ENCODE assay signal across 24 cellular contexts in the genomic region with DNA sequence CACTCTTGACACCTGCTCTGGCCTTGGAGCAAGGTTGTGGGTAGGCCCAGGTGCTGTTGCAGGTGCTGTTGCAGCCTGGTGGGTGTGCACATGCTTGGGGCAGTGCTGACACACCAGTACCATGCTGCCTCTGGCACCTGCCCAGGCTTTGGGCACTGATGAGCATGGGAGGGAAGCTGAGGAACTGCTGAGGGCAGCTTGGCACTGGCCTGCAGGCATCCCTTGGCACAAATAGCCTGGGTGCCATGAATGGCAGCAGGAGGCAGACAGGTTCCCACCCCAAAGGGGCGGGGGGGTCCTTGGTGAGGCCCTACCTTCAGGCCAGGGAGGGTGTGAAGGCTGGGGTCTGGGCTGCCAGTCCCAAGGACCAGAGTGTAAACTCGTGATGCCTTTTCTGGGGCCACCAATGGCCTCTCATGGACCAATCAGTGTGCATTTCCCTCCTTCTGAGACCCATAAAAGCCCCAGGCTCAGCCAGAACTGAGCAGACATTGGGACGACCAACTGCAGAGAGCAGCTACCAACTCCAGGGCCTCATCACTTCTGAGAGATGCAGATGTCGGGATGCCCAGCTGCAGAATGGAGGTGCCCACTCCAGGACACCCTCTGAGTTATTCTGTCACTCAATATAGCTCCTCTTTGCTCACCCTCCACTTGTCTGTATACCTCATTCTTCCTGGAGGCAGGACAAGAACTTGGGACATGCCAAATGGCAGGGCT.
DNase-seq lines count a peak whose midpoint lies in the region; ATAC-seq, FAIRE-seq and TF ChIP-seq lines count a peak whose summit lies in the region.
"Had no signal": no experiment of that assay in that cellular context is flagged by ENCODE, and none has a peak within 500 bp of the region (broad histone marks: within the 10 kb centered on the region; RNA-seq: fewer than 3 reads in every experiment).

No MANE protein-coding gene starts in this region.

- no peak overlapping the region for H3K9ac ChIP-seq in H1 (replicated peaks in 1 of 4; ENCODE audit: extremely low read depth in 1 of 4, low read depth in 3 of 4, low read length in 3 of 4)
- no peak overlapping the region for H3K9ac ChIP-seq in smooth muscle cell (ENCODE audit: low read depth)
- H3K9ac ChIP-seq: GM23248 had no signal

- no peak overlapping the region for H2BK120ac ChIP-seq in H1 (replicated peaks; ENCODE audit: low read depth, low read length)

- H3K27me3 ChIP-seq in H1 (replicated peaks in 1 of 4; ENCODE audit: control insufficient read depth in 3 of 4, extremely low read depth in 1 of 4, insufficient read depth in 3 of 4, low read length in 3 of 4) (no peaks in the 10 kb centered on the region), smooth muscle cell (ENCODE audit: low read depth) (no peaks in the 10 kb centered on the region)
- H3K27me3 ChIP-seq: BE2C had no signal

- H3K9me3 ChIP-seq in H1 (ENCODE audit: insufficient read depth in 2 of 2, low read depth in 1 of 2, low read length in 1 of 2) (peaks cover 5 to 12% of the 10 kb centered on the region in 2 experiments), smooth muscle cell (replicated peaks; ENCODE audit: low read depth) (no peaks in the 10 kb centered on the region)
- H3K9me3 ChIP-seq: BE2C had no signal

- H3K79me2 ChIP-seq in H1 (ENCODE audit: control insufficient read depth in 1 of 2, insufficient read depth in 2 of 2, low read length in 2 of 2): no peaks in the 10 kb centered on the region
- H3K79me2 ChIP-seq in smooth muscle cell (ENCODE audit: low read depth): no peaks in the 10 kb centered on the region

- no peaks in the 10 kb centered on the region for H3K79me1 ChIP-seq in H1 (ENCODE audit: low read depth, low read length)

- ATAC-seq in stimulated activated memory B cell treated with anti-CD40 and anti-IgM and Interleukin-4, amounts not matched to agents 10 μg/mL and 1 μg/mL and 100 μg/mL, for 72 hours: peak; percentile 36
- ATAC-seq in GM19328 (IDR thresholded peaks at IDR 0.05; ENCODE audit: unreplicated experiment): no peak
- ATAC-seq: GM12878 had no signal

- H4K20me1 ChIP-seq in H1 (replicated peaks in 1 of 2; ENCODE audit: control insufficient read depth in 1 of 2, insufficient read depth in 2 of 2, low read length in 2 of 2): no peaks in the 10 kb centered on the region
- no peaks in the 10 kb centered on the region for H4K20me1 ChIP-seq in smooth muscle cell (ENCODE audit: low read depth)

- no peaks in the 10 kb centered on the region for H3K23me2 ChIP-seq in H1 (ENCODE audit: low read depth, low read length)

- no peak overlapping the region for H2AK5ac ChIP-seq in H1 (ENCODE audit: low read depth, low read length)

- no peak overlapping the region for H2BK20ac ChIP-seq in H1 (ENCODE audit: low read length)

- no peak overlapping the region for H3K14ac ChIP-seq in H1 (ENCODE audit: insufficient read length)

- TF ChIP-seq CTCF in H1 (IDR thresholded peaks at IDR 0.05; ENCODE audit: control extremely low read depth in 1 of 3, insufficient read depth in 1 of 3, low read depth in 1 of 3, low read length in 3 of 3) (no peak), smooth muscle cell (IDR thresholded peaks at IDR 0.05; ENCODE audit: borderline replicate concordance, insufficient read depth, poor library complexity, severe bottlenecking) (no peak)

- no peak overlapping the region for H3K4me3 Mint-ChIP-seq in stimulated activated memory B cell treated with anti-CD40 and anti-IgM and Interleukin-4, amounts not matched to agents 10 μg/mL and 1 μg/mL and 100 μg/mL, for 72 hours
- H3K4me3 Mint-ChIP-seq: CD4-positive, CD25-positive, alpha-beta regulatory T cell had no signal

- H3K27me3 Mint-ChIP-seq in stimulated activated memory B cell treated with anti-CD40 and anti-IgM and Interleukin-4, amounts not matched to agents 10 μg/mL and 1 μg/mL and 100 μg/mL, for 72 hours: no peaks in the 10 kb centered on the region
- H3K27me3 Mint-ChIP-seq: CD4-positive, CD25-positive, alpha-beta regulatory T cell; CD8-positive, alpha-beta memory T cell had no signal

- no peak overlapping the region for H2BK5ac ChIP-seq in H1 (ENCODE audit: low read depth, low read length)

- H2BK12ac ChIP-seq in H1 (ENCODE audit: low read depth, low read length): peak overlapping the region; percentile 43; the same call in 1 of the 2 replicates

- H3F3A ChIP-seq in smooth muscle cell (ENCODE audit: low read depth): no peaks in the 10 kb centered on the region

- no peak for TF ChIP-seq POLR2A in H1 (IDR thresholded peaks at IDR 0.05; ENCODE audit: control extremely low read depth in 1 of 2, low read depth in 2 of 2, low read length in 2 of 2)

- no peak overlapping the region for H4K91ac ChIP-seq in H1 (replicated peaks; ENCODE audit: insufficient read length, low read length)

- H2AFZ ChIP-seq in H1 (ENCODE audit: low read length) (no peak overlapping the region), smooth muscle cell (ENCODE audit: low read depth) (no peak overlapping the region)
- H2AFZ ChIP-seq: GM23248 had no signal

- 59% methylated on average over 4 of the region's 4 CpGs; no CpG with 5 or more reads in 1 of the 2 experiments for WGBS in H1 (ENCODE audit: extremely low coverage in 1 of 2, insufficient coverage in 1 of 2, insufficient read length in 1 of 2, insufficient replicate concordance in 2 of 2, low coverage in 1 of 2, low lambda C conversion rate in 2 of 2, missing lambda C conversion rate in 1 of 2), 2 experiments
- 68% methylated on average over 4 of the region's 4 CpGs for WGBS in smooth muscle cell (ENCODE audit: low lambda C conversion rate)

- no peak overlapping the region for H3K4me2 ChIP-seq in H1 (ENCODE audit: insufficient read depth in 1 of 2, low read depth in 2 of 2, low read length in 2 of 2)
- H3K4me2 ChIP-seq in smooth muscle cell: no peak overlapping the region

- no peak for TF ChIP-seq EP300 in H1 (IDR thresholded peaks at IDR 0.05; ENCODE audit: borderline replicate concordance in 1 of 2, low read depth in 2 of 2, low read length in 2 of 2)

- no peaks in the 10 kb centered on the region for H3K4me1 Mint-ChIP-seq in stimulated activated memory B cell treated with anti-CD40 and anti-IgM and Interleukin-4, amounts not matched to agents 10 μg/mL and 1 μg/mL and 100 μg/mL, for 72 hours
- H3K4me1 Mint-ChIP-seq: CD4-positive, CD25-positive, alpha-beta regulatory T cell; CD8-positive, alpha-beta memory T cell had no signal

- H3K4me3 ChIP-seq in H1 (ENCODE audit: extremely low read depth in 1 of 4, insufficient read depth in 2 of 4, low read depth in 3 of 4, low read length in 4 of 4) (no peak overlapping the region), smooth muscle cell (no peak overlapping the region)
- H3K4me3 ChIP-seq: GM12878, GM23248 had no signal

- no peaks in the 10 kb centered on the region for H3K9me3 Mint-ChIP-seq in stimulated activated memory B cell treated with anti-CD40 and anti-IgM and Interleukin-4, amounts not matched to agents 10 μg/mL and 1 μg/mL and 100 μg/mL, for 72 hours

- H3K36me3 ChIP-seq in H1 (ENCODE audit: control insufficient read depth in 2 of 4, insufficient read depth in 4 of 4, low read length in 3 of 4) (peaks cover 0 to 4% (median 0%) of the 10 kb centered on the region in 4 experiments; a peak in 1 of 8 replicates), smooth muscle cell (ENCODE audit: low read depth) (no peaks in the 10 kb centered on the region)
- H3K36me3 ChIP-seq: BE2C had no signal

- no peaks in the 10 kb centered on the region for H3K4me1 ChIP-seq in H1 (replicated peaks in 1 of 4; ENCODE audit: control insufficient read depth in 3 of 4, insufficient read depth in 4 of 4, low read length in 3 of 4)
- no peaks in the 10 kb centered on the region for H3K4me1 ChIP-seq in smooth muscle cell (ENCODE audit: low read depth)
- H3K4me1 ChIP-seq: BE2C had no signal

- no peaks in the 10 kb centered on the region for H3K36me3 Mint-ChIP-seq in stimulated activated memory B cell treated with anti-CD40 and anti-IgM and Interleukin-4, amounts not matched to agents 10 μg/mL and 1 μg/mL and 100 μg/mL, for 72 hours
- H3K36me3 Mint-ChIP-seq: CD4-positive, CD25-positive, alpha-beta regulatory T cell; CD8-positive, alpha-beta memory T cell had no signal

- H3K27ac ChIP-seq in H1 (ENCODE audit: low read depth, low read length) (no peak overlapping the region), smooth muscle cell (ENCODE audit: low read depth) (no peak overlapping the region)
- H3K27ac ChIP-seq: GM23248 had no signal

- no peak overlapping the region for H3K27ac Mint-ChIP-seq in stimulated activated memory B cell treated with anti-CD40 and anti-IgM and Interleukin-4, amounts not matched to agents 10 μg/mL and 1 μg/mL and 100 μg/mL, for 72 hours
- H3K27ac Mint-ChIP-seq: CD4-positive, CD25-positive, alpha-beta regulatory T cell; CD8-positive, alpha-beta memory T cell had no signal

- CTCF ChIA-PET in H1 (lab: Charles Lee; ENCODE audit: partially characterized antibody): interaction anchor here (0.6 kb wide), 1 partner anchor 16 kb away, joined by 3 read pairs; no protein-coding TSS in a partner anchor

- POLR2A ChIA-PET in H1 (lab: Charles Lee; ENCODE audit: partially characterized antibody): interaction anchor here (0.9 kb wide), 1 partner anchor 15 kb away, joined by 3 read pairs; no protein-coding TSS in a partner anchor

- no peak for TF ChIP-seq RAD21 in H1 (IDR thresholded peaks at IDR 0.05 in 1 of 2, conservative IDR thresholded peaks at IDR 0.05 in 1 of 2; ENCODE audit: low read depth in 2 of 2, low read length in 2 of 2)

- H3K18ac ChIP-seq in H1 (ENCODE audit: extremely low read depth, low read length): no peak overlapping the region

- H4K8ac ChIP-seq in H1 (ENCODE audit: extremely low read depth, insufficient read depth, low read length): no peak overlapping the region

- no peak for FAIRE-seq in H1 (lab: Jason Lieb, UNC)
- FAIRE-seq: A204.1, GM12878, H54, HTR-8/SVneo had no signal

- H4K5ac ChIP-seq in H1 (ENCODE audit: insufficient read length, low read depth, low read length): no peak overlapping the region

- no peak overlapping the region for H2BK15ac ChIP-seq in H1 (ENCODE audit: low read length)

- DNase-seq in RPMI8226: peak; percentile 2
- DNase-seq in H1 (ENCODE audit: low read depth in 1 of 2, low spot score in 2 of 2): no peak
- DNase-seq in mesenteric fat pad (ENCODE audit: low spot score): peak; percentile 82
- DNase-seq in smooth muscle cell (lab: John Stamatoyannopoulos, UW; ENCODE audit: unreplicated experiment): no peak
- no peak for DNase-seq in NCI-H187 (lab: John Stamatoyannopoulos, UW)
- DNase-seq: ACHN; BE2C; C1 segment of cervical spinal cord; CD4-positive, CD25-positive, alpha-beta regulatory T cell; CD8-positive, alpha-beta memory T cell; COR-L47; DMS 273 treated with DMSO at 0.1 percent for 48 hours; DMS53; DND-41; EL; GM23248; HCEC 1CT; IMR-90 had no signal

- no peak overlapping the region for H3K23ac ChIP-seq in H1 (ENCODE audit: insufficient read length)

- H3K56ac ChIP-seq in H1 (replicated peaks; ENCODE audit: insufficient read length, low read depth, low read length): no peak overlapping the region

- H3K4ac ChIP-seq in H1 (replicated peaks; ENCODE audit: insufficient read length, low read depth, low read length): no peak overlapping the region

TF ChIP-seq in H1, 55 proteins besides CTCF, POLR2A, EP300 and RAD21 (continues in another document):
- TF ChIP-seq BACH1 (IDR thresholded peaks at IDR 0.05; ENCODE audit: low read length): no peak
- no peak for TF ChIP-seq JUND (IDR thresholded peaks at IDR 0.05; ENCODE audit: low read length)
- TF ChIP-seq TBP (IDR thresholded peaks at IDR 0.05; ENCODE audit: low read depth, low read length): no peak
- no peak for TF ChIP-seq HDAC6 (IDR thresholded peaks at IDR 0.05; ENCODE audit: low read depth, low read length)

Comparison
In these comparisons a context has a peak if more than half of its experiments do, and no peak if none do; other contexts are left out.
1. DNase-seq: peak in RPMI8226 (single experiment) and mesenteric fat pad (single experiment); none in H1 (0 of 2), smooth muscle cell (single experiment) and NCI-H187 (0 of 2).